17 cellular contexts compared by ENCODE assay signal in the genomic region with DNA sequence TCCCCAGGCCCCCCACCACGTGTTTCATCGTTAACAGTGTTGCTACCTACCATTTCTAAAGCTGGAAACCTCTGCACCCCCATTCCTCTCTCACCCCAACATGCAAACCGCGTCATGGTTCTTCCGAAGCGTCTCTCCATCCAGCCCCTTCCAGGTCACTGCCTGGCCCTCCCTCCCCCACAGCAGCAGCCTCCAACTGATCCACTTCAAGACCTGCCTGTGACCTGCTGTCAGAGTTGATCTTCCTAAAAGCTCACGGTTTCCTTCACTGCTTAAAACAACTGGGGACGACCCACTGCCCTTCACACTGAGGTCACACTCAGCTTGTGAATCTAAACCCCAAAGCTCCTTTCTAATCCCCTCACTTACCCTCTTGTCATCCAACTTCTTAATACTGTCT. TPM values are rescaled to one million over a fixed set of nuclear protein-coding genes. Genes with fewer than 3 reads are reported as not detected.
A peak's percentile ranks its signal among the peaks of the same experiment; 100 is the strongest.
DNase-seq lines count a peak whose midpoint lies in the region; ATAC-seq and TF ChIP-seq lines count a peak whose summit lies in the region.
"Had no signal": no experiment of that assay in that cellular context is flagged by ENCODE, and none has a peak within 500 bp of the region (broad histone marks: within the 10 kb centered on the region; RNA-seq: fewer than 3 reads in every experiment).

No MANE protein-coding gene starts in this region.

- peaks cover 63 to 74% (median 67%) of the 10 kb centered on the region in 3 donors for H3K4me1 Mint-ChIP-seq in IgD-negative memory B cell
- H3K4me1 Mint-ChIP-seq in central memory CD8-positive, alpha-beta T cell: peaks cover 86% of the 10 kb centered on the region
- H3K4me1 Mint-ChIP-seq in osteocyte (ENCODE audit: unreplicated experiment): peaks cover 60% of the 10 kb centered on the region

- peak overlapping the region in 2 of 3 donors; percentile 71 to 73 for H3K27ac Mint-ChIP-seq in IgD-negative memory B cell
- H3K27ac Mint-ChIP-seq in central memory CD8-positive, alpha-beta T cell (ENCODE audit: low read depth): peak overlapping the region; percentile 13
- H3K27ac Mint-ChIP-seq in osteocyte (ENCODE audit: unreplicated experiment): peak overlapping the region; percentile 32
- H3K27ac Mint-ChIP-seq: activated B cell treated with CpG ODN at 0.5 μM for 24 hours, endodermal cell had no signal

- no peak for ATAC-seq in central memory CD8-positive, alpha-beta T cell (replicated peaks; ENCODE audit: extremely low read depth, poor library complexity, severe bottlenecking)
- ATAC-seq in GM21528 (IDR thresholded peaks at IDR 0.05; ENCODE audit: low FRiP score, unreplicated experiment): no peak
- ATAC-seq: T-cell had no signal

- no peak for TF ChIP-seq CTCF in osteocyte (IDR thresholded peaks at IDR 0.05)

- H3K4me3 Mint-ChIP-seq in IgD-negative memory B cell: peak overlapping the region in 2 of 4 donors; percentile 55 to 59
- peak overlapping the region; percentile 56 for H3K4me3 Mint-ChIP-seq in central memory CD8-positive, alpha-beta T cell
- no peak overlapping the region for H3K4me3 Mint-ChIP-seq in osteocyte (ENCODE audit: unreplicated experiment)
- H3K4me3 Mint-ChIP-seq: activated B cell treated with CpG ODN at 0.5 μM for 24 hours, endodermal cell had no signal

- peak; percentile 59 for DNase-seq in activated effector memory CD4-positive, alpha-beta T cell treated with anti-CD3 and anti-CD28 coated beads, Interleukin-2, amount 50 U/mL, for 16 hours
- no peak for DNase-seq in activated effector memory CD4-positive, alpha-beta T cell treated with Interleukin-2 at 50 U/mL for 16 hours
- DNase-seq in central memory CD8-positive, alpha-beta T cell (ENCODE audit: low spot score in 2 of 2): no peak
- DNase-seq in osteocyte (ENCODE audit: extremely low spot score, unreplicated experiment) (no peak), SIG-M5 (lab: John Stamatoyannopoulos, UW) (no peak), occipital lobe (lab: John Stamatoyannopoulos, UW) (no peak)
- DNase-seq: activated B cell treated with CpG ODN at 0.5 μM for 24 hours; activated CD8-positive, alpha-beta memory T cell treated with anti-CD3 and anti-CD28 coated beads, Interleukin-2, amount 50 U/mL, for 4 hours; endodermal cell; kidney; NCI-H187; ovary; RPMI8226; stimulated activated CD4-positive, alpha-beta T cell treated with anti-CD3 and anti-CD28 coated beads, Interleukin-1b, Interleukin-23, amount 100 ng/mL, for 48 hours; T-cell had no signal

- H3K36me3 Mint-ChIP-seq in IgD-negative memory B cell (no peaks in the 10 kb centered on the region), osteocyte (ENCODE audit: unreplicated experiment) (peaks cover 3% of the 10 kb centered on the region)
- H3K36me3 Mint-ChIP-seq in central memory CD8-positive, alpha-beta T cell (ENCODE audit: insufficient read depth): peaks cover 12% of the 10 kb centered on the region

- H3K9me3 Mint-ChIP-seq in IgD-negative memory B cell (no peaks in the 10 kb centered on the region), osteocyte (ENCODE audit: unreplicated experiment) (no peaks in the 10 kb centered on the region)
- no peaks in the 10 kb centered on the region for H3K9me3 Mint-ChIP-seq in central memory CD8-positive, alpha-beta T cell
- H3K9me3 Mint-ChIP-seq: activated B cell treated with CpG ODN at 0.5 μM for 24 hours, endodermal cell, T-cell had no signal

- no peaks in the 10 kb centered on the region for H3K27me3 Mint-ChIP-seq in IgD-negative memory B cell
- H3K27me3 Mint-ChIP-seq in central memory CD8-positive, alpha-beta T cell: no peaks in the 10 kb centered on the region
- no peaks in the 10 kb centered on the region for H3K27me3 Mint-ChIP-seq in osteocyte (ENCODE audit: unreplicated experiment)
- H3K27me3 Mint-ChIP-seq: activated B cell treated with CpG ODN at 0.5 μM for 24 hours, T-cell had no signal

RNA-seq across cellular contexts. Expression of a gene that starts 47.7 kb away (rescaled TPM):
- 22.9 TPM for polyA plus RNA-seq in IgD-negative memory B cell
- total RNA-seq in osteocyte (139 and 142 TPM in 2 replicates), occipital lobe (32.8 TPM)

Comparison
In these comparisons a context has a peak if more than half of its experiments do, and no peak if none do; other contexts are left out.
1. H3K27ac Mint-ChIP-seq: peak in every context shown above with its lines; median percentile 72 in IgD-negative memory B cell; 32 in osteocyte; 13 in central memory CD8-positive, alpha-beta T cell.